35 cellular contexts compared by ENCODE assay signal in genomic region chr5:118679123-118679940, GRCh38.
DNase-seq lines count a peak whose midpoint lies in the region; ATAC-seq, FAIRE-seq and TF ChIP-seq lines count a peak whose summit lies in the region.
"Had no signal": no experiment of that assay in that cellular context is flagged by ENCODE, and none has a peak within 500 bp of the region (broad histone marks: within the 10 kb centered on the region; RNA-seq: fewer than 3 reads in every experiment).

No MANE protein-coding gene starts in this region.

- no peak overlapping the region for H3K4ac ChIP-seq in H9 (ENCODE audit: low read depth, low read length)

- no peak overlapping the region for H3K14ac ChIP-seq in H9 (ENCODE audit: insufficient read depth, low read length)

- H3K18ac ChIP-seq in H9 (ENCODE audit: insufficient read length, low read depth, low read length) = no peak overlapping the region

- H3K4me1 Mint-ChIP-seq in H9 (peaks cover 8 to 10% of the 10 kb centered on the region in 2 experiments; a peak in 3 of 4 replicates), astrocyte (ENCODE audit: low read depth, unreplicated experiment) (no peaks in the 10 kb centered on the region), nephron (peaks cover 44% of the 10 kb centered on the region)
- H3K4me1 Mint-ChIP-seq: activated CD8-positive, alpha-beta memory T cell treated with anti-CD3 and anti-CD28 coated beads, Interleukin-2, amount 10 ng/mL, durations not matched to agents 7 days and 5 days; activated naive CD8-positive, alpha-beta T cell treated with anti-CD3 and anti-CD28 coated beads, Interleukin-2, amount 10 ng/mL, durations not matched to agents 7 days and 5 days; central memory CD8-positive, alpha-beta T cell; stimulated activated memory B cell treated with anti-CD40 and anti-IgM and Interleukin-4, amounts not matched to agents 10 μg/mL and 1 μg/mL and 100 μg/mL, for 72 hours; T-helper 17 cell had no signal

- H3K27me3 ChIP-seq in H9 (ENCODE audit: insufficient read depth, low read length) (no peaks in the 10 kb centered on the region), astrocyte (ENCODE audit: insufficient read depth, low read length) (no peaks in the 10 kb centered on the region), smooth muscle cell (ENCODE audit: low read depth) (no peaks in the 10 kb centered on the region), HepG2 (ENCODE audit: control insufficient read depth in 1 of 2, insufficient read depth in 2 of 2, low read length in 2 of 2) (no peaks in the 10 kb centered on the region), prostate gland (replicated peaks; ENCODE audit: insufficient read depth) (no peaks in the 10 kb centered on the region)
- H3K27me3 ChIP-seq: ascending aorta, dorsolateral prefrontal cortex, esophagus muscularis mucosa, Peyer's patch had no signal

- POLR2A ChIA-PET in HepG2 (lab: Yijun Ruan, JAX) = no interaction called here

- WGBS in H9 (ENCODE audit: extremely low coverage, insufficient read length, low lambda C conversion rate) = no CpG with 5 or more reads among the region's 6 CpGs
- 83% methylated on average over 6 of the region's 6 CpGs for WGBS in smooth muscle cell (ENCODE audit: low lambda C conversion rate)
- WGBS in HepG2 (ENCODE audit: low lambda C conversion rate) = 6% methylated on average over 6 of the region's 6 CpGs
- WGBS in prostate gland = 20% methylated on average over 6 of the region's 6 CpGs

- no peak for TF ChIP-seq CTCF in H9 (conservative IDR thresholded peaks at IDR 0.05)
- no peak for TF ChIP-seq CTCF in astrocyte (IDR thresholded peaks at IDR 0.05; ENCODE audit: insufficient read depth, low read depth, low read length)
- no peak for TF ChIP-seq CTCF in nephron (IDR thresholded peaks at IDR 0.05; ENCODE audit: unreplicated experiment in 3 of 3)
- no peak for TF ChIP-seq CTCF in smooth muscle cell (IDR thresholded peaks at IDR 0.05; ENCODE audit: borderline replicate concordance, insufficient read depth, poor library complexity, severe bottlenecking)
- no peak for TF ChIP-seq CTCF in HepG2 (CRISPR knock-in tag; IDR thresholded peaks at IDR 0.05)
- no peak for TF ChIP-seq CTCF in prostate gland (IDR thresholded peaks at IDR 0.05)

- H3K4me3 ChIP-seq in astrocyte (ENCODE audit: insufficient read depth, low read depth, low read length) = no peak overlapping the region
- no peak overlapping the region for H3K4me3 ChIP-seq in smooth muscle cell
- no peak overlapping the region for H3K4me3 ChIP-seq in HepG2 (replicated peaks in 1 of 3; ENCODE audit: insufficient read depth in 1 of 3, low read depth in 2 of 3, low read length in 3 of 3)
- no peak overlapping the region for H3K4me3 ChIP-seq in prostate gland
- H3K4me3 ChIP-seq: ascending aorta, esophagus muscularis mucosa, K562, Peyer's patch had no signal

- no peaks in the 10 kb centered on the region for H4K20me1 ChIP-seq in H9 (ENCODE audit: control insufficient read depth, insufficient read depth, insufficient read length)
- H4K20me1 ChIP-seq in astrocyte (ENCODE audit: insufficient read depth, low read length) = no peaks in the 10 kb centered on the region
- no peaks in the 10 kb centered on the region for H4K20me1 ChIP-seq in smooth muscle cell (ENCODE audit: low read depth)
- H4K20me1 ChIP-seq in HepG2 (ENCODE audit: insufficient read depth, low read length) = no peaks in the 10 kb centered on the region

- no peaks in the 10 kb centered on the region for H3K23me2 ChIP-seq in H9 (ENCODE audit: insufficient read length, low read depth, low read length, poor library complexity, severe bottlenecking)

- H3K9ac ChIP-seq in H9 (ENCODE audit: extremely low read depth, insufficient read length, low read length) (no peak overlapping the region), astrocyte (ENCODE audit: low read length) (no peak overlapping the region), smooth muscle cell (ENCODE audit: low read depth) (no peak overlapping the region), HepG2 (ENCODE audit: insufficient read depth, low read depth, low read length) (no peak overlapping the region)

- H3K27ac Mint-ChIP-seq in H9 (no peak overlapping the region), astrocyte (ENCODE audit: unreplicated experiment) (no peak overlapping the region), nephron (peak overlapping the region; percentile 54 to 95 (median 67))
- H3K27ac Mint-ChIP-seq: activated CD8-positive, alpha-beta memory T cell treated with anti-CD3 and anti-CD28 coated beads, Interleukin-2, amount 10 ng/mL, durations not matched to agents 7 days and 5 days; activated naive CD8-positive, alpha-beta T cell treated with anti-CD3 and anti-CD28 coated beads, Interleukin-2, amount 10 ng/mL, durations not matched to agents 7 days and 5 days; stimulated activated memory B cell treated with anti-CD40 and anti-IgM and Interleukin-4, amounts not matched to agents 10 μg/mL and 1 μg/mL and 100 μg/mL, for 72 hours; T-helper 17 cell had no signal

- peak overlapping the region; percentile 2 for H2AFZ ChIP-seq in H9 (ENCODE audit: low read length)
- H2AFZ ChIP-seq in astrocyte (ENCODE audit: low read depth, low read length) = no peak overlapping the region
- no peak overlapping the region for H2AFZ ChIP-seq in smooth muscle cell (ENCODE audit: low read depth)
- H2AFZ ChIP-seq in HepG2 (ENCODE audit: low read length) = no peak overlapping the region

- no peaks in the 10 kb centered on the region for H3K27me3 Mint-ChIP-seq in H9 (ENCODE audit: low read depth)
- H3K27me3 Mint-ChIP-seq in astrocyte (ENCODE audit: low read depth, unreplicated experiment) = no peaks in the 10 kb centered on the region
- H3K27me3 Mint-ChIP-seq in nephron (ENCODE audit: low read depth) = no peaks in the 10 kb centered on the region
- H3K27me3 Mint-ChIP-seq: activated CD8-positive, alpha-beta memory T cell treated with anti-CD3 and anti-CD28 coated beads, Interleukin-2, amount 10 ng/mL, durations not matched to agents 7 days and 5 days; activated naive CD8-positive, alpha-beta T cell treated with anti-CD3 and anti-CD28 coated beads, Interleukin-2, amount 10 ng/mL, durations not matched to agents 7 days and 5 days; central memory CD8-positive, alpha-beta T cell; T-helper 17 cell had no signal

- no peak overlapping the region for H3K4me3 Mint-ChIP-seq in H9
- H3K4me3 Mint-ChIP-seq in astrocyte (ENCODE audit: unreplicated experiment) = no peak overlapping the region
- H3K4me3 Mint-ChIP-seq in nephron = peak overlapping the region in 1 of 3 experiments; percentile 37
- H3K4me3 Mint-ChIP-seq: activated CD8-positive, alpha-beta memory T cell treated with anti-CD3 and anti-CD28 coated beads, Interleukin-2, amount 10 ng/mL, durations not matched to agents 7 days and 5 days; activated naive CD8-positive, alpha-beta T cell treated with anti-CD3 and anti-CD28 coated beads, Interleukin-2, amount 10 ng/mL, durations not matched to agents 7 days and 5 days; central memory CD8-positive, alpha-beta T cell; stimulated activated memory B cell treated with anti-CD40 and anti-IgM and Interleukin-4, amounts not matched to agents 10 μg/mL and 1 μg/mL and 100 μg/mL, for 72 hours; T-helper 17 cell had no signal

- no peak overlapping the region for H3K56ac ChIP-seq in H9 (ENCODE audit: insufficient read length, low read depth, low read length)

- no peaks in the 10 kb centered on the region for H3K4me1 ChIP-seq in H9 (ENCODE audit: insufficient read depth, low read length)
- H3K4me1 ChIP-seq in astrocyte (ENCODE audit: insufficient read depth, low read length) = no peaks in the 10 kb centered on the region
- peaks cover 9% of the 10 kb centered on the region for H3K4me1 ChIP-seq in smooth muscle cell (ENCODE audit: low read depth)
- H3K4me1 ChIP-seq in HepG2 (ENCODE audit: insufficient read depth, low read length) = no peaks in the 10 kb centered on the region
- no peaks in the 10 kb centered on the region for H3K4me1 ChIP-seq in prostate gland (replicated peaks)
- H3K4me1 ChIP-seq: ascending aorta, Peyer's patch had no signal

- no peak for ATAC-seq in HepG2
- ATAC-seq: activated CD8-positive, alpha-beta memory T cell treated with anti-CD3 and anti-CD28 coated beads, Interleukin-2, amount 10 ng/mL, durations not matched to agents 7 days and 5 days; K562; left ventricle myocardium superior; stimulated activated memory B cell treated with anti-CD40 and anti-IgM and Interleukin-4, amounts not matched to agents 10 μg/mL and 1 μg/mL and 100 μg/mL, for 72 hours; T-helper 17 cell had no signal

- H3K27ac ChIP-seq in H9 (ENCODE audit: insufficient read length, low read depth, low read length) (no peak overlapping the region), astrocyte (ENCODE audit: low read depth, low read length) (no peak overlapping the region), smooth muscle cell (ENCODE audit: low read depth) (no peak overlapping the region), HepG2 (ENCODE audit: extremely low read length, insufficient read depth, low read length) (no peak overlapping the region), prostate gland (no peak overlapping the region)
- H3K27ac ChIP-seq: ascending aorta, C4-2B, esophagus muscularis mucosa, Peyer's patch had no signal

- H2BK5ac ChIP-seq in H9 (ENCODE audit: insufficient read length, low read length) = no peak overlapping the region

- H4K8ac ChIP-seq in H9 (replicated peaks; ENCODE audit: insufficient read length, low read depth, low read length) = no peak overlapping the region

- CTCF ChIA-PET in HepG2 (lab: Yijun Ruan, JAX; ENCODE audit: low intra/inter-chr PET ratio, low total read pairs) = no interaction called here

- no peak overlapping the region for H2BK15ac ChIP-seq in H9 (ENCODE audit: low read depth, low read length)

- H2BK20ac ChIP-seq in H9 (ENCODE audit: low read depth, low read length, poor library complexity, severe bottlenecking) = no peak overlapping the region

- H3K23ac ChIP-seq in H9 (ENCODE audit: insufficient read length, low read depth, low read length) = no peak overlapping the region

- TF ChIP-seq EP300 in HepG2 (IDR thresholded peaks at IDR 0.05; ENCODE audit: low read depth in 2 of 2, low read length in 2 of 2) = no peak
- no peak for TF ChIP-seq EP300 in HepG2 (CRISPR knock-in tag; IDR thresholded peaks at IDR 0.05; ENCODE audit: borderline replicate concordance)

- in situ Hi-C loops in HepG2 (cut with HindIII; ENCODE audit: extremely low pct_ligation_motif_present, low pct_unique_long_range_greater_than_20kb) = no loop called here

- H3K9me3 Mint-ChIP-seq in H9 (peaks cover 0 to 1% of the 10 kb centered on the region in 2 experiments; a peak in 4 of 5 replicates), astrocyte (ENCODE audit: unreplicated experiment) (no peaks in the 10 kb centered on the region), nephron (peaks cover 14% of the 10 kb centered on the region)
- H3K9me3 Mint-ChIP-seq: activated naive CD8-positive, alpha-beta T cell treated with anti-CD3 and anti-CD28 coated beads, Interleukin-2, amount 10 ng/mL, durations not matched to agents 7 days and 5 days had no signal

- no peak overlapping the region for H4K5ac ChIP-seq in H9 (ENCODE audit: insufficient read length, low read depth, low read length)

- no peak overlapping the region for H2BK120ac ChIP-seq in H9 (ENCODE audit: low read depth, low read length, poor library complexity, severe bottlenecking)

- H4K91ac ChIP-seq in H9 (ENCODE audit: insufficient read length, low read depth, low read length) = no peak overlapping the region

- no TSS peak for BruUV-seq in HepG2 (replicated peaks; lab: Mats Ljungman, UMichigan)

- no peaks in the 10 kb centered on the region for H3F3A ChIP-seq in smooth muscle cell (ENCODE audit: low read depth)

- FAIRE-seq in astrocyte (lab: Jason Lieb, UNC) (no peak), HepG2 (lab: Jason Lieb, UNC) (no peak)
- FAIRE-seq: endometrium, G401.6, K562, kidney had no signal

- TF ChIP-seq POLR2A in HepG2 (IDR thresholded peaks at IDR 0.05; ENCODE audit: insufficient read depth in 1 of 2, low read depth in 2 of 2, low read length in 2 of 2) (no peak), prostate gland (IDR thresholded peaks at IDR 0.05) (no peak)

- no peak overlapping the region for H2AK5ac ChIP-seq in H9 (ENCODE audit: insufficient read length, low read length)

- H2BK12ac ChIP-seq in H9 (ENCODE audit: insufficient read length, low read depth, low read length) = no peak overlapping the region

- DNase-seq in Ammon's horn (ENCODE audit: low spot score) (peak; percentile 20), H9 (no peak), astrocyte (ENCODE audit: low read depth) (no peak), smooth muscle cell (lab: John Stamatoyannopoulos, UW; ENCODE audit: unreplicated experiment) (no peak), HepG2 (ENCODE audit: low spot score) (no peak), prostate gland (ENCODE audit: low spot score) (no peak), T-helper 9 cell (no peak)
- DNase-seq: 8988T; activated CD4-positive, alpha-beta T cell treated with anti-CD3 and anti-CD28 coated beads, Interleukin-2, amount 50 U/mL, for 4 hours; activated CD8-positive, alpha-beta memory T cell treated with anti-CD3 and anti-CD28 coated beads, Interleukin-2, amount 10 ng/mL, durations not matched to agents 7 days and 5 days; activated gamma-delta T cell treated with Interleukin-2 at 50 U/mL for 16 hours; activated naive CD8-positive, alpha-beta T cell treated with anti-CD3 and anti-CD28 coated beads, Interleukin-2, amount 10 ng/mL, durations not matched to agents 7 days and 5 days; activated T-cell treated with anti-CD3 and anti-CD28 coated beads, Interleukin-2, amount 50 U/mL, for 48 hours; DMS79; dorsolateral prefrontal cortex; foreskin fibroblast; HCEC 1CT; kidney; left ventricle myocardium superior; NCI-H1105 treated with DMSO at 0.1 percent for 48 hours; NCI-H2029; NCI-H526; Peyer's patch; SHP77; T-helper 17 cell; trophoblast cell had no signal

- H3T11ph ChIP-seq in H9 (ENCODE audit: low read length) = no peak overlapping the region

- H3K4me2 ChIP-seq in H9 (ENCODE audit: insufficient read depth, insufficient read length, low read length) = no peak overlapping the region
- H3K4me2 ChIP-seq in astrocyte (ENCODE audit: low read length) = peak overlapping the region; percentile 2
- H3K4me2 ChIP-seq in smooth muscle cell = no peak overlapping the region
- H3K4me2 ChIP-seq in HepG2 (ENCODE audit: low read depth, low read length) = no peak overlapping the region

- intact Hi-C loops in HepG2 (cut with micrococcal nuclease; ENCODE audit: unreplicated experiment) (no loop called here), prostate gland (cut with DNase I) (no loop called here)

- H3K9me3 ChIP-seq in H9 (ENCODE audit: control insufficient read depth, low read depth, low read length) = no peaks in the 10 kb centered on the region
- H3K9me3 ChIP-seq in astrocyte (ENCODE audit: insufficient read depth, low read depth, low read length) = no peaks in the 10 kb centered on the region
- H3K9me3 ChIP-seq in smooth muscle cell (replicated peaks; ENCODE audit: low read depth) = no peaks in the 10 kb centered on the region
- H3K9me3 ChIP-seq in HepG2 (ENCODE audit: low read length) = no peaks in the 10 kb centered on the region
- H3K9me3 ChIP-seq in prostate gland = no peaks in the 10 kb centered on the region
- H3K9me3 ChIP-seq: Peyer's patch had no signal

- no peak for TF ChIP-seq RAD21 in HepG2 (CRISPR knock-in tag; IDR thresholded peaks at IDR 0.05)

- H3K79me2 ChIP-seq in H9 (ENCODE audit: insufficient read depth, low read length) (no peaks in the 10 kb centered on the region), astrocyte (ENCODE audit: insufficient read depth, low read length) (no peaks in the 10 kb centered on the region), smooth muscle cell (ENCODE audit: low read depth) (no peaks in the 10 kb centered on the region), HepG2 (ENCODE audit: insufficient read depth, low read length) (no peaks in the 10 kb centered on the region)

- H3K79me1 ChIP-seq in H9 (ENCODE audit: insufficient read depth, low read depth, low read length, poor library complexity, severe bottlenecking) = no peaks in the 10 kb centered on the region

- H3K36me3 ChIP-seq in astrocyte (ENCODE audit: insufficient read depth, low read length) (no peaks in the 10 kb centered on the region), smooth muscle cell (ENCODE audit: low read depth) (no peaks in the 10 kb centered on the region), HepG2 (replicated peaks in 1 of 2; ENCODE audit: control insufficient read depth in 1 of 2, insufficient read depth in 2 of 2, low read length in 2 of 2) (no peaks in the 10 kb centered on the region), prostate gland (no peaks in the 10 kb centered on the region)
- H3K36me3 ChIP-seq: ascending aorta, esophagus muscularis mucosa, Peyer's patch had no signal

- H3K36me3 Mint-ChIP-seq in H9 (ENCODE audit: insufficient read depth in 1 of 3, low read depth in 3 of 3) (no peaks in the 10 kb centered on the region), astrocyte (ENCODE audit: low read depth, unreplicated experiment) (no peaks in the 10 kb centered on the region), nephron (ENCODE audit: low read depth) (no peaks in the 10 kb centered on the region)
- H3K36me3 Mint-ChIP-seq: activated CD8-positive, alpha-beta memory T cell treated with anti-CD3 and anti-CD28 coated beads, Interleukin-2, amount 10 ng/mL, durations not matched to agents 7 days and 5 days; activated naive CD8-positive, alpha-beta T cell treated with anti-CD3 and anti-CD28 coated beads, Interleukin-2, amount 10 ng/mL, durations not matched to agents 7 days and 5 days; stimulated activated memory B cell treated with anti-CD40 and anti-IgM and Interleukin-4, amounts not matched to agents 10 μg/mL and 1 μg/mL and 100 μg/mL, for 72 hours had no signal

Comparison
In these comparisons a context has a peak if more than half of its experiments do, and no peak if none do; other contexts are left out.
1. H3K27ac Mint-ChIP-seq: peak in nephron (3 of 3); none in H9 (0 of 3) and astrocyte (single experiment).